In the genomic region with DNA sequence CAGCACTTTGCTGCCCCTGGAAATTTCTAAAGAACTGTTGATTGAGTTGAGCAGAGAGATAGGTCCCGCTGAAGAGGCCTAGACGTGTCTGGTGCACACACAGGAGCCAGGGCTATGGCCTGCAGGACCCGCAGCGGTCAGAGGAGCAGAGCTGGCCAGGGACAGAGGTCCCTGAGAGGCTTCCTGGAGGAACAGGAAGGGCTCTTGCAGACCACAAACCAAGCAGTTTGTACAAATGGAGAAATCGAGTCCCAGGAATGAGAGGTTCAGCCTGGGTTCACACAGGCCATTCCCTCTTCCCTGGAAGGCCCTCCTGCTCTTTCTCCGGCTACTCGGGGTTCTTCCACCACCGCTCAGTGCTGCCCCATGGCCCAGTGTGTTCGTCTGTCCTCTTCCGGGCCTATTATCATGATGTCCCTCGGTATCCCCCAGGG, we compare ENCODE assay signal across 8 cellular contexts. TPM values are rescaled to one million over a fixed set of nuclear protein-coding genes. Genes with fewer than 3 reads are reported as not detected.
DNase-seq lines count a peak whose midpoint lies in the region; ATAC-seq lines count a peak whose summit lies in the region.

No MANE protein-coding gene starts in this region.

- H3K27me3 ChIP-seq in layer of hippocampus (ENCODE audit: control insufficient read depth, insufficient read depth, low read length): no peaks in the 10 kb centered on the region

- H3K4me1 Mint-ChIP-seq in activated T-helper 2 cell treated with anti-CD3 and anti-CD28 coated beads, Interferon-gamma antibody, Interleukin-2, Interleukin-4, amounts not matched to agents 10 μg/mL and 5 μg/mL and 100 μg/mL, durations not matched to agents 14 hours and 24 hours and 36 hours (ENCODE audit: low read depth): peaks cover 4% of the 10 kb centered on the region
- peaks cover 23% of the 10 kb centered on the region for H3K4me1 Mint-ChIP-seq in stimulated activated memory B cell treated with anti-CD40 and anti-IgM and Interleukin-4, amounts not matched to agents 10 μg/mL and 1 μg/mL and 100 μg/mL, for 72 hours

- peak overlapping the region; percentile 82 for H3K4me3 Mint-ChIP-seq in activated T-helper 2 cell treated with anti-CD3 and anti-CD28 coated beads, Interferon-gamma antibody, Interleukin-2, Interleukin-4, amounts not matched to agents 10 μg/mL and 5 μg/mL and 100 μg/mL, durations not matched to agents 14 hours and 24 hours and 36 hours (ENCODE audit: low read depth)
- peak overlapping the region; percentile 94 for H3K4me3 Mint-ChIP-seq in stimulated activated memory B cell treated with anti-CD40 and anti-IgM and Interleukin-4, amounts not matched to agents 10 μg/mL and 1 μg/mL and 100 μg/mL, for 72 hours

- no peak for ATAC-seq in activated CD4-positive, CD25-positive, alpha-beta regulatory T cell treated with anti-CD3 and anti-CD28 coated beads, Interleukin-2, amount 50 U/mL, for 24 hours
- no peak for ATAC-seq in stimulated activated memory B cell treated with anti-CD40 and anti-IgM and Interleukin-4, amounts not matched to agents 10 μg/mL and 1 μg/mL and 100 μg/mL, for 72 hours
- ATAC-seq in GM21381 (IDR thresholded peaks at IDR 0.05; ENCODE audit: unreplicated experiment) (no peak), HG03565 (IDR thresholded peaks at IDR 0.05; ENCODE audit: unreplicated experiment) (no peak)

- intact Hi-C loops in activated T-helper 2 cell treated with anti-CD3 and anti-CD28 coated beads, Interferon-gamma antibody, Interleukin-2, Interleukin-4, amounts not matched to agents 10 μg/mL and 5 μg/mL and 100 μg/mL, durations not matched to agents 14 hours and 24 hours and 36 hours (cut with micrococcal nuclease): loop anchor here (5.0 kb wide), 1 partner anchor 41 kb away; no protein-coding TSS in a partner anchor

- peak; percentile 25 for DNase-seq in activated CD4-positive, CD25-positive, alpha-beta regulatory T cell treated with anti-CD3 and anti-CD28 coated beads, Interleukin-2, amount 50 U/mL, for 72 hours
- no peak for DNase-seq in activated T-helper 2 cell treated with anti-CD3 and anti-CD28 coated beads, Interferon-gamma antibody, Interleukin-2, Interleukin-4, amounts not matched to agents 10 μg/mL and 5 μg/mL and 100 μg/mL, durations not matched to agents 14 hours and 24 hours and 36 hours (ENCODE audit: low spot score)
- no peak for DNase-seq in HuH-7 (ENCODE audit: low spot score)

- H3K36me3 Mint-ChIP-seq in activated T-helper 2 cell treated with anti-CD3 and anti-CD28 coated beads, Interferon-gamma antibody, Interleukin-2, Interleukin-4, amounts not matched to agents 10 μg/mL and 5 μg/mL and 100 μg/mL, durations not matched to agents 14 hours and 24 hours and 36 hours (ENCODE audit: low read depth): no peaks in the 10 kb centered on the region
- H3K36me3 Mint-ChIP-seq in stimulated activated memory B cell treated with anti-CD40 and anti-IgM and Interleukin-4, amounts not matched to agents 10 μg/mL and 1 μg/mL and 100 μg/mL, for 72 hours: no peaks in the 10 kb centered on the region

- peak overlapping the region; percentile 93 for H3K27ac ChIP-seq in layer of hippocampus (ENCODE audit: low read depth, low read length)

- no peaks in the 10 kb centered on the region for H3K9me3 Mint-ChIP-seq in activated T-helper 2 cell treated with anti-CD3 and anti-CD28 coated beads, Interferon-gamma antibody, Interleukin-2, Interleukin-4, amounts not matched to agents 10 μg/mL and 5 μg/mL and 100 μg/mL, durations not matched to agents 14 hours and 24 hours and 36 hours
- H3K9me3 Mint-ChIP-seq in stimulated activated memory B cell treated with anti-CD40 and anti-IgM and Interleukin-4, amounts not matched to agents 10 μg/mL and 1 μg/mL and 100 μg/mL, for 72 hours: no peaks in the 10 kb centered on the region

- H3K27ac Mint-ChIP-seq in activated T-helper 2 cell treated with anti-CD3 and anti-CD28 coated beads, Interferon-gamma antibody, Interleukin-2, Interleukin-4, amounts not matched to agents 10 μg/mL and 5 μg/mL and 100 μg/mL, durations not matched to agents 14 hours and 24 hours and 36 hours: no peak overlapping the region
- no peak overlapping the region for H3K27ac Mint-ChIP-seq in stimulated activated memory B cell treated with anti-CD40 and anti-IgM and Interleukin-4, amounts not matched to agents 10 μg/mL and 1 μg/mL and 100 μg/mL, for 72 hours

- peaks cover 39% of the 10 kb centered on the region for H3K27me3 Mint-ChIP-seq in activated T-helper 2 cell treated with anti-CD3 and anti-CD28 coated beads, Interferon-gamma antibody, Interleukin-2, Interleukin-4, amounts not matched to agents 10 μg/mL and 5 μg/mL and 100 μg/mL, durations not matched to agents 14 hours and 24 hours and 36 hours (ENCODE audit: low read depth)
- peaks cover 7% of the 10 kb centered on the region for H3K27me3 Mint-ChIP-seq in stimulated activated memory B cell treated with anti-CD40 and anti-IgM and Interleukin-4, amounts not matched to agents 10 μg/mL and 1 μg/mL and 100 μg/mL, for 72 hours

RNA-seq across cellular contexts. Expression of a gene that starts 1.2 kb away (rescaled TPM):
- 48.1 and 51.7 TPM in 2 replicates for total RNA-seq in activated T-helper 2 cell treated with anti-CD3 and anti-CD28 coated beads, Interferon-gamma antibody, Interleukin-2, Interleukin-4, amounts not matched to agents 10 μg/mL and 5 μg/mL and 100 μg/mL, durations not matched to agents 14 hours and 24 hours and 36 hours
